20 cellular contexts compared by ENCODE assay signal in genomic region chr3:37148208-37148607, GRCh38.
"Had no signal": no experiment of that assay in that cellular context is flagged by ENCODE, and none has a peak within 500 bp of the region (broad histone marks: within the 10 kb centered on the region; RNA-seq: fewer than 3 reads in every experiment).

No MANE protein-coding gene starts in this region.

- H3K27me3 ChIP-seq: breast epithelium, Peyer's patch had no signal

- ATAC-seq: activated CD4-positive, alpha-beta T cell treated with anti-CD3 and anti-CD28 coated beads for 36 hours; activated CD8-positive, alpha-beta T cell treated with anti-CD3 and anti-CD28 coated beads, Interleukin-2, amount 10 ng/mL, durations not matched to agents 7 days and 5 days had no signal

- H3K36me3 ChIP-seq: breast epithelium had no signal

- H3K4me1 ChIP-seq: breast epithelium had no signal

- H3K27ac ChIP-seq: breast epithelium, Peyer's patch, RWPE1, VCaP had no signal

- DNase-seq: activated CD4-positive, alpha-beta T cell treated with anti-CD3 and anti-CD28 coated beads for 36 hours; activated CD8-positive, alpha-beta memory T cell treated with anti-CD3 and anti-CD28 coated beads, Interleukin-2, amount 50 U/mL, for 48 hours; activated CD8-positive, alpha-beta T cell treated with anti-CD3 and anti-CD28 coated beads, Interleukin-2, amount 10 ng/mL, durations not matched to agents 7 days and 5 days; activated naive CD4-positive, alpha-beta T cell treated with anti-CD3 and anti-CD28 coated beads, Interleukin-2, amount 50 U/mL, for 16 hours; activated T-cell treated with anti-CD3 and anti-CD28 coated beads, Interleukin-2, amount 50 U/mL, for 1 hour; aorta; caudate nucleus; KG1; NCI-H1048; NCI-H1417 treated with DMSO at 0.1 percent for 48 hours; NCI-H1694; NCI-H2029; NCI-H2107; NCI-H748 treated with DMSO at 0.1 percent for 48 hours; Peyer's patch; Right ventricle myocardium superior; T-helper 1 cell had no signal

- H3K4me3 ChIP-seq: breast epithelium, Peyer's patch had no signal

- H3K9me3 ChIP-seq: breast epithelium, Peyer's patch had no signal
